Comparison of ENCODE assay signal across 1 cellular context in the genomic region with DNA sequence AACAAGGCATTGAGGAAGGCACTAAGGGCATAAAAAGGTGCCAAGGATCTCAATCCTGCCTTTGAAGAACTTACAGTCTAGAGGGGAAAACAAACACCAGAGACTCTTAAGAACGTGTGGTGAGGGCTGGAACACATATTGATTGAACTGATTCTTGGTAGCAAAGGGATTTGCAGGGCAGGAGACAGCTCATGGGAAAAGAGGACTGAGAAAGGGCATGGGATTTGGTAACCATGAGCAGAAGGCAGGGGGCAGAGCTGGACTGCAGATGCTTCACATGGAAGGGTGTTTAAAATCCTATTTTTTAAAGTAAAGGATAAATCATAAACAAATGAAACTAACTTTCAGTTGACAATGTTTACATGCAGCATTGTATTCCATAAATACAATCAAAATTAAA.
TF ChIP-seq lines count a peak whose summit lies in the region.

No MANE protein-coding gene starts in this region.

TF ChIP-seq in HepG2, 621 proteins besides CTCF, POLR2A, EP300 and RAD21 (continued from another document):
- TF ChIP-seq, protein P1, sequence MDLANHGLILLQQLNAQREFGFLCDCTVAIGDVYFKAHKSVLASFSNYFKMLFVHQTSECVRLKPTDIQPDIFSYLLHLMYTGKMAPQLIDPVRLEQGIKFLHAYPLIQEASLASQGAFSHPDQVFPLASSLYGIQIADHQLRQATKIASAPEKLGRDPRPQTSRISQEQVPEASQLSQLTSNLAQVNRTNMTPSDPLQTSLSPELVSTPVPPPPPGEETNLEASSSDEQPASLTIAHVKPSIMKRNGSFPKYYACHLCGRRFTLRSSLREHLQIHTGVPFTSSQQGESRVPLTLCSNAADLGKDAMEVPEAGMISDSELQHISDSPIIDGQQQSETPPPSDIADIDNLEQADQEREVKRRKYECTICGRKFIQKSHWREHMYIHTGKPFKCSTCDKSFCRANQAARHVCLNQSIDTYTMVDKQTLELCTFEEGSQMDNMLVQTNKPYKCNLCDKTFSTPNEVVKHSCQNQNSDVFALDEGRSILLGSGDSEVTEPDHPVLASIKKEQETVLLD (CRISPR knock-in tag; IDR thresholded peaks at IDR 0.05; ENCODE audit: low read depth), result no peak
- TF ChIP-seq ZNF432 (CRISPR knock-in tag; IDR thresholded peaks at IDR 0.05; ENCODE audit: borderline replicate concordance) (no peak), ZNF260 (CRISPR knock-in tag; IDR thresholded peaks at IDR 0.05; ENCODE audit: borderline replicate concordance, low read depth) (no peak)
